Comparison of ENCODE assay signal across 18 cellular contexts in genomic region chr19:51324082-51324481, GRCh38. TPM values are rescaled to one million over a fixed set of nuclear protein-coding genes. Genes with fewer than 3 reads are reported as not detected.
DNase-seq lines count a peak whose midpoint lies in the region; ATAC-seq and TF ChIP-seq lines count a peak whose summit lies in the region.
"Had no signal": no experiment of that assay in that cellular context is flagged by ENCODE, and none has a peak within 500 bp of the region (broad histone marks: within the 10 kb centered on the region; RNA-seq: fewer than 3 reads in every experiment).

No MANE protein-coding gene starts in this region.

- H3K4me1 Mint-ChIP-seq in brain (peaks cover 30% of the 10 kb centered on the region), neural progenitor cell (peaks cover 18% of the 10 kb centered on the region)
- peaks cover 0 to 10% (median 5%) of the 10 kb centered on the region in 7 donors for H3K4me1 Mint-ChIP-seq in naive thymus-derived CD4-positive, alpha-beta T cell

- no peak overlapping the region for H3K9ac ChIP-seq in neural progenitor cell

- TF ChIP-seq CTCF in brain (conservative IDR thresholded peaks at IDR 0.05) = no peak
- no peak for TF ChIP-seq CTCF in Peyer's patch (IDR thresholded peaks at IDR 0.05)
- TF ChIP-seq CTCF in neural progenitor cell (IDR thresholded peaks at IDR 0.05) = no peak
- TF ChIP-seq CTCF in suprapubic skin (IDR thresholded peaks at IDR 0.05) = no peak

- WGBS in suprapubic skin = 64% methylated on average over 7 of the region's 7 CpGs

- peaks cover 4% of the 10 kb centered on the region for H4K20me1 ChIP-seq in neural progenitor cell (ENCODE audit: low read depth)

- peaks cover 29% of the 10 kb centered on the region for H3K36me3 Mint-ChIP-seq in brain
- H3K36me3 Mint-ChIP-seq in neural progenitor cell = peaks cover 9% of the 10 kb centered on the region
- H3K36me3 Mint-ChIP-seq in naive thymus-derived CD4-positive, alpha-beta T cell = peaks cover 0 to 4% (median 0%) of the 10 kb centered on the region in 5 donors
- H3K36me3 Mint-ChIP-seq: CD4-positive, CD25-positive, alpha-beta regulatory T cell had no signal

- peak; percentile 30 for ATAC-seq in left lobe of liver
- ATAC-seq in naive thymus-derived CD4-positive, alpha-beta T cell = no peak

- no peak overlapping the region for H3K4me3 ChIP-seq in Peyer's patch
- H3K4me3 ChIP-seq in neural progenitor cell = no peak overlapping the region
- no peak overlapping the region for H3K4me3 ChIP-seq in suprapubic skin
- no peak overlapping the region for H3K4me3 ChIP-seq in naive thymus-derived CD4-positive, alpha-beta T cell (ENCODE audit: low read length)
- H3K4me3 ChIP-seq: BLaER1 treated with 17β-estradiol and CSF1 and Interleukin-3, amounts not matched to agents 10 nM and 100 nM had no signal

- H3K4me3 Mint-ChIP-seq in brain (no peak overlapping the region), neural progenitor cell (no peak overlapping the region)
- peak overlapping the region in 1 of 10 donors; percentile 22 for H3K4me3 Mint-ChIP-seq in naive thymus-derived CD4-positive, alpha-beta T cell
- H3K4me3 Mint-ChIP-seq: HFFc6 had no signal

- no peak overlapping the region for H3K4me2 ChIP-seq in neural progenitor cell

- H3K4me1 ChIP-seq in Peyer's patch (peaks cover 0 to 11% (median 2%) of the 10 kb centered on the region in 4 donors), neural progenitor cell (no peaks in the 10 kb centered on the region), suprapubic skin (peaks cover 14% of the 10 kb centered on the region)
- H3K4me1 ChIP-seq in naive thymus-derived CD4-positive, alpha-beta T cell (ENCODE audit: control insufficient read depth in 2 of 2, insufficient read depth in 2 of 2, low read length in 2 of 2) = peaks cover 0 to 3% of the 10 kb centered on the region in 2 donors

- H3K27ac Mint-ChIP-seq in brain = peak overlapping the region in 4 of 5 experiments; percentile 7 to 38 (median 24)
- H3K27ac Mint-ChIP-seq in neural progenitor cell = no peak overlapping the region
- no peak overlapping the region for H3K27ac Mint-ChIP-seq in naive thymus-derived CD4-positive, alpha-beta T cell
- H3K27ac Mint-ChIP-seq: CD4-positive, CD25-positive, alpha-beta regulatory T cell; HFFc6 had no signal

- H2AFZ ChIP-seq in neural progenitor cell (replicated peaks) = no peak overlapping the region

- H3K79me2 ChIP-seq in neural progenitor cell (ENCODE audit: low read depth) = no peaks in the 10 kb centered on the region

- no peaks in the 10 kb centered on the region for H3K9me3 Mint-ChIP-seq in brain
- H3K9me3 Mint-ChIP-seq in neural progenitor cell = peaks cover 2% of the 10 kb centered on the region
- peaks cover 0 to 5% (median 0%) of the 10 kb centered on the region in 11 donors for H3K9me3 Mint-ChIP-seq in naive thymus-derived CD4-positive, alpha-beta T cell

- H3K27ac ChIP-seq in Peyer's patch (no peak overlapping the region), neural progenitor cell (no peak overlapping the region), suprapubic skin (no peak overlapping the region)
- no peak overlapping the region for H3K27ac ChIP-seq in naive thymus-derived CD4-positive, alpha-beta T cell (ENCODE audit: low read depth, low read length)
- H3K27ac ChIP-seq: BLaER1 treated with 17β-estradiol and CSF1 and Interleukin-3, amounts not matched to agents 10 nM and 100 nM had no signal

- no peaks in the 10 kb centered on the region for H3F3A ChIP-seq in neural progenitor cell (ENCODE audit: low read depth)

- H3K9me3 ChIP-seq in Peyer's patch (no peaks in the 10 kb centered on the region), neural progenitor cell (ENCODE audit: low read depth) (no peaks in the 10 kb centered on the region), suprapubic skin (no peaks in the 10 kb centered on the region)
- H3K9me3 ChIP-seq in naive thymus-derived CD4-positive, alpha-beta T cell (ENCODE audit: control insufficient read depth in 2 of 3, low read length in 3 of 3) = no peaks in the 10 kb centered on the region

- in situ Hi-C loops in G401 (cut with HindIII; ENCODE audit: low sequenced_read_pairs) = no loop called here

- H3K36me3 ChIP-seq in Peyer's patch (no peaks in the 10 kb centered on the region), neural progenitor cell (no peaks in the 10 kb centered on the region), suprapubic skin (no peaks in the 10 kb centered on the region)
- no peaks in the 10 kb centered on the region for H3K36me3 ChIP-seq in naive thymus-derived CD4-positive, alpha-beta T cell (ENCODE audit: control insufficient read depth in 2 of 3, insufficient read depth in 3 of 3, low read length in 3 of 3)
- H3K36me3 ChIP-seq: BLaER1 treated with 17β-estradiol and CSF1 and Interleukin-3, amounts not matched to agents 10 nM and 100 nM had no signal

- H3K27me3 Mint-ChIP-seq in brain (no peaks in the 10 kb centered on the region), neural progenitor cell (ENCODE audit: insufficient read depth, low read depth) (peaks cover 11% of the 10 kb centered on the region)
- peaks cover 38 to 72% (median 53%) of the 10 kb centered on the region in 5 donors for H3K27me3 Mint-ChIP-seq in naive thymus-derived CD4-positive, alpha-beta T cell

- POLR2A ChIA-PET in naive thymus-derived CD4-positive, alpha-beta T cell (lab: Charles Lee) = no interaction called here

- no peak for TF ChIP-seq POLR2A in Peyer's patch (IDR thresholded peaks at IDR 0.05)
- no peak for TF ChIP-seq POLR2A in suprapubic skin (IDR thresholded peaks at IDR 0.05)

- DNase-seq in G401 (ENCODE audit: low spot score) (peak; percentile 81), left lobe of liver (ENCODE audit: low spot score) (no peak), retina (peak; percentile 42), Peyer's patch (no peak), neural progenitor cell (ENCODE audit: low spot score) (no peak), suprapubic skin (ENCODE audit: low spot score in 2 of 2) (no peak)
- no peak for DNase-seq in naive thymus-derived CD4-positive, alpha-beta T cell
- DNase-seq: ACHN; Calu3; CD4-positive, CD25-positive, alpha-beta regulatory T cell; DMS79; GOT3; HCEC 1CT; HFFc6 had no signal

- no peak for TF ChIP-seq EP300 in suprapubic skin (IDR thresholded peaks at IDR 0.05)

- CTCF ChIA-PET in naive thymus-derived CD4-positive, alpha-beta T cell (lab: Charles Lee) = no interaction called here

- peaks cover 0 to 11% of the 10 kb centered on the region in 2 donors for H3K27me3 ChIP-seq in Peyer's patch
- H3K27me3 ChIP-seq in neural progenitor cell = peaks cover 7% of the 10 kb centered on the region
- peaks cover 65% of the 10 kb centered on the region for H3K27me3 ChIP-seq in suprapubic skin
- H3K27me3 ChIP-seq in naive thymus-derived CD4-positive, alpha-beta T cell (ENCODE audit: control insufficient read depth in 2 of 2, insufficient read depth in 2 of 2, low read length in 2 of 2) = peaks cover 0 to 11% of the 10 kb centered on the region in 2 donors

- intact Hi-C loops in naive thymus-derived CD4-positive, alpha-beta T cell (cut with micrococcal nuclease) = no loop called here

RNA-seq across cellular contexts. Expression of gene IGLON5, which starts 12.6 kb away (rescaled TPM):
- not detected in 2 replicates for total RNA-seq in G401 (2014; rRNA removed; shearing (Covaris generic))
- 5.1 TPM for polyA plus RNA-seq in brain (ENCODE audit: insufficient read depth, low read depth, low replicate concordance)
- 0.86 TPM for total RNA-seq in left lobe of liver
- total RNA-seq in Peyer's patch = not detected
- total RNA-seq in neural progenitor cell (ENCODE audit: low replicate concordance) = 5.4 and 15.8 TPM in 2 replicates
- under 1 TPM in 1 of 4 donors, not detected in 3; 0.26 TPM for total RNA-seq in suprapubic skin
- total RNA-seq in naive thymus-derived CD4-positive, alpha-beta T cell = not detected
- polyA plus RNA-seq in naive thymus-derived CD4-positive, alpha-beta T cell = not detected
- total RNA-seq: A172; Calu3; CD4-positive, CD25-positive, alpha-beta regulatory T cell; HFFc6; HT1080 had no signal
- polyA plus RNA-seq: CD4-positive, CD25-positive, alpha-beta regulatory T cell had no signal

RNA-seq across cellular contexts. Expression of gene VSIG10L, which starts 17.9 kb away (rescaled TPM):
- 9.3 and 9.5 TPM in 2 replicates for total RNA-seq in G401 (2014; rRNA removed; shearing (Covaris generic))
- polyA plus RNA-seq in brain (ENCODE audit: insufficient read depth, low read depth, low replicate concordance) = 1.5 TPM
- 1.8 TPM for total RNA-seq in left lobe of liver
- total RNA-seq in Peyer's patch = 1 to 10 TPM in 3 of 4 donors, not detected in 1; 2.5 to 6.5 (median 5.2) TPM
- total RNA-seq in neural progenitor cell (ENCODE audit: low replicate concordance) = 2.7 and 6.0 TPM in 2 replicates
- 10 to 100 TPM; 20.4 to 35.6 (median 28.8) TPM for total RNA-seq in suprapubic skin
- 1 to 10 TPM in 1 of 5 experiments, under 1 TPM in 3, not detected in 1; 0.13 to 1.1 (median 0.44) TPM for total RNA-seq in naive thymus-derived CD4-positive, alpha-beta T cell
- polyA plus RNA-seq in naive thymus-derived CD4-positive, alpha-beta T cell = not detected

RNA-seq across cellular contexts. Expression of gene ETFB, which starts 42.1 kb away (rescaled TPM):
- 122 and 148 TPM in 2 replicates for total RNA-seq in G401 (2014; rRNA removed; shearing (Covaris generic))
- polyA plus RNA-seq in brain (ENCODE audit: insufficient read depth, low read depth, low replicate concordance) = 186 TPM
- total RNA-seq in left lobe of liver (378 TPM), Peyer's patch (100 to 1,000 TPM; 125 to 305 (median 154) TPM), neural progenitor cell (ENCODE audit: low replicate concordance) (27.0 and 38.9 TPM in 2 replicates), suprapubic skin (10 to 100 TPM; 56.7 to 69.7 (median 63.6) TPM)
- total RNA-seq in naive thymus-derived CD4-positive, alpha-beta T cell = 10 to 100 TPM; 31.8 to 90.3 (median 47.1) TPM
- 10 to 100 TPM; 78.0 to 83.7 TPM for polyA plus RNA-seq in naive thymus-derived CD4-positive, alpha-beta T cell

RNA-seq across cellular contexts. Expression of gene CLDND2, which starts 44.7 kb away (rescaled TPM):
- total RNA-seq in G401 (2014; rRNA removed; shearing (Covaris generic)) = not detected in 2 replicates
- 1.6 TPM for polyA plus RNA-seq in brain (ENCODE audit: insufficient read depth, low read depth, low replicate concordance)
- total RNA-seq in left lobe of liver = not detected
- not detected for total RNA-seq in Peyer's patch
- not detected in 2 replicates for total RNA-seq in neural progenitor cell (ENCODE audit: low replicate concordance)
- not detected for total RNA-seq in suprapubic skin
- 10 to 100 TPM in 1 of 5 experiments, 1 to 10 TPM in 1, under 1 TPM in 1, not detected in 2; 0.32 to 13.3 (median 4.4) TPM for total RNA-seq in naive thymus-derived CD4-positive, alpha-beta T cell
- not detected for polyA plus RNA-seq in naive thymus-derived CD4-positive, alpha-beta T cell
- total RNA-seq: A172; CD4-positive, CD25-positive, alpha-beta regulatory T cell; HT1080 had no signal

RNA-seq across cellular contexts. Expression of gene NKG7, which starts 48.4 kb away (rescaled TPM):
- total RNA-seq in G401 (2014; rRNA removed; shearing (Covaris generic)) = not detected in 2 replicates
- 6.8 TPM for polyA plus RNA-seq in brain (ENCODE audit: insufficient read depth, low read depth, low replicate concordance)
- total RNA-seq in left lobe of liver (1.7 TPM), Peyer's patch (1 to 10 TPM in 2 of 4 donors, not detected in 2; 1.2 to 1.8 TPM), neural progenitor cell (ENCODE audit: low replicate concordance) (not detected in 2 replicates), suprapubic skin (not detected)
- 100 to 1,000 TPM in 1 of 5 experiments, 10 to 100 TPM in 2, 1 to 10 TPM in 2; 3.9 to 336 (median 62.3) TPM for total RNA-seq in naive thymus-derived CD4-positive, alpha-beta T cell
- polyA plus RNA-seq in naive thymus-derived CD4-positive, alpha-beta T cell = 1 to 10 TPM; 8.9 to 9.8 TPM
- total RNA-seq: A172, Calu3, HFFc6, HT1080 had no signal

Comparison
In these comparisons a context has a peak if more than half of its experiments do, and no peak if none do; other contexts are left out.
1. DNase-seq: peak in G401 (single experiment) and retina (single experiment); none in left lobe of liver (single experiment), Peyer's patch (0 of 3), neural progenitor cell (single experiment), suprapubic skin (0 of 2) and naive thymus-derived CD4-positive, alpha-beta T cell (0 of 9).
2. H3K27ac Mint-ChIP-seq: peak in brain (4 of 5); none in neural progenitor cell (single experiment) and naive thymus-derived CD4-positive, alpha-beta T cell (0 of 9).